ENCODE assay signal across 1 cellular context in genomic region chr10:32971536-32972091, GRCh38.
TF ChIP-seq lines count a peak whose summit lies in the region.

No MANE protein-coding gene starts in this region.

TF ChIP-seq in K562, 482 proteins besides CTCF, POLR2A, EP300 and RAD21 (continued from another document and continues in another):
- peak; percentile 54; the same call in 1 of the 2 replicates for TF ChIP-seq ZNF449 (CRISPR knock-in tag; IDR thresholded peaks at IDR 0.05)
- no peak for TF ChIP-seq CBX2 (IDR thresholded peaks at IDR 0.05; ENCODE audit: insufficient read depth, low read length, poor library complexity, severe bottlenecking)
- TF ChIP-seq NRF1 (conservative IDR thresholded peaks at IDR 0.05 in 1 of 2, IDR thresholded peaks at IDR 0.05 in 1 of 2): no peak
- no peak for TF ChIP-seq CUX1 (CRISPR knock-in tag; IDR thresholded peaks at IDR 0.05)
- no peak for TF ChIP-seq ELK3 (CRISPR knock-in tag; IDR thresholded peaks at IDR 0.05)
- no peak for TF ChIP-seq TSC22D4 (tag; IDR thresholded peaks at IDR 0.05)
- peak; percentile 52; the same call in 1 of the 2 replicates for TF ChIP-seq CC2D1A (IDR thresholded peaks at IDR 0.05)
- no peak for TF ChIP-seq ZNF696 (CRISPR knock-in tag; conservative IDR thresholded peaks at IDR 0.05)
- TF ChIP-seq GTF2E2 (tag; IDR thresholded peaks at IDR 0.05): no peak
- TF ChIP-seq TCF7 (IDR thresholded peaks at IDR 0.05; ENCODE audit: borderline replicate concordance): peak; percentile 80; the same call in 1 of the 2 replicates
- TF ChIP-seq U2AF2 (optimal IDR thresholded peaks at IDR 0.05; ENCODE audit: low read depth, low read length): no peak
- TF ChIP-seq NR2C2 (CRISPR knock-in tag; IDR thresholded peaks at IDR 0.05): no peak
- peak; percentile 88 for TF ChIP-seq NR2C2 (tag; IDR thresholded peaks at IDR 0.05)
- TF ChIP-seq ID3 (CRISPR knock-in tag; IDR thresholded peaks at IDR 0.05): no peak
- no peak for TF ChIP-seq ID3 (tag; IDR thresholded peaks at IDR 0.05)
- no peak for TF ChIP-seq E4F1 (CRISPR knock-in tag; IDR thresholded peaks at IDR 0.05; ENCODE audit: borderline replicate concordance)
- TF ChIP-seq RBM17 (IDR thresholded peaks at IDR 0.05; ENCODE audit: borderline replicate concordance, low read depth, low read length): no peak
- peak; percentile 21 for TF ChIP-seq MEIS2 (IDR thresholded peaks at IDR 0.05; ENCODE audit: partially characterized antibody)
- no peak for TF ChIP-seq SPI1 (IDR thresholded peaks at IDR 0.05; ENCODE audit: borderline replicate concordance, low read depth, low read length)
- no peak for TF ChIP-seq E2F8 (IDR thresholded peaks at IDR 0.05; ENCODE audit: low read depth, partially characterized antibody)
- peak; percentile 84 for TF ChIP-seq CBFA2T3 (IDR thresholded peaks at IDR 0.05)
- TF ChIP-seq ESRRB (CRISPR knock-in tag; IDR thresholded peaks at IDR 0.05; ENCODE audit: borderline replicate concordance): no peak
- no peak for TF ChIP-seq CBX1 (IDR thresholded peaks at IDR 0.05; ENCODE audit: low read depth)
- no peak for TF ChIP-seq HNRNPL (IDR thresholded peaks at IDR 0.05; ENCODE audit: low read depth, low read length)
- TF ChIP-seq ZKSCAN8 (CRISPR knock-in tag; IDR thresholded peaks at IDR 0.05): no peak
- TF ChIP-seq NCOA2 (IDR thresholded peaks at IDR 0.05; ENCODE audit: partially characterized antibody in 2 of 2): peak in 1 of 2 experiments; percentile 5
- TF ChIP-seq RBM22 (IDR thresholded peaks at IDR 0.05; ENCODE audit: low read depth, low read length, poor library complexity, severe bottlenecking): no peak
- TF ChIP-seq DNMT1 (IDR thresholded peaks at IDR 0.05): no peak
- TF ChIP-seq ZNF639 (CRISPR knock-in tag; conservative IDR thresholded peaks at IDR 0.05 in 1 of 2, IDR thresholded peaks at IDR 0.05 in 1 of 2): peak in 1 of 2 experiments; percentile 53; a peak in 1 of 4 replicates
- TF ChIP-seq FOXK1 (CRISPR knock-in tag; IDR thresholded peaks at IDR 0.05; ENCODE audit: borderline replicate concordance): no peak
- no peak for TF ChIP-seq ZNF197 (CRISPR knock-in tag; IDR thresholded peaks at IDR 0.05; ENCODE audit: low read depth)
- TF ChIP-seq GATAD2A (IDR thresholded peaks at IDR 0.05): 0 out of 2 replicates have a peak, but pooled peaks have one; percentile 8
- TF ChIP-seq ZNF766 (CRISPR knock-in tag; conservative IDR thresholded peaks at IDR 0.05): no peak; the same call in 1 of the 2 replicates
- TF ChIP-seq CBX3 (IDR thresholded peaks at IDR 0.05; ENCODE audit: borderline replicate concordance in 1 of 2, low read length in 2 of 2): 0 out of 3 replicates have a peak, but pooled peaks of 1 of the 2 experiments have one; percentile 23
- TF ChIP-seq ZBTB8A (IDR thresholded peaks at IDR 0.05; ENCODE audit: partially characterized antibody): no peak
- TF ChIP-seq RBBP5 (IDR thresholded peaks at IDR 0.05; ENCODE audit: borderline replicate concordance, insufficient read depth, low read length, poor library complexity, severe bottlenecking): peak; percentile 15
- no peak for TF ChIP-seq DEAF1 (CRISPR knock-in tag; IDR thresholded peaks at IDR 0.05)
- TF ChIP-seq ZNF143 (CRISPR knock-in tag; IDR thresholded peaks at IDR 0.05): no peak
- peak; percentile 83; the same call in 1 of the 2 replicates for TF ChIP-seq NR2C1 (IDR thresholded peaks at IDR 0.05)
- peak; percentile 83 for TF ChIP-seq NR2C1 (tag; IDR thresholded peaks at IDR 0.05)
- TF ChIP-seq FOXK2 (conservative IDR thresholded peaks at IDR 0.05 in 1 of 2, IDR thresholded peaks at IDR 0.05 in 1 of 2; ENCODE audit: low read depth in 2 of 2): peak; percentile 13 to 26; a peak in 1 of 4 replicates
- TF ChIP-seq ZNF282 (CRISPR knock-in tag; IDR thresholded peaks at IDR 0.05): no peak
